ENCODE assay signal across 12 cellular contexts in the genomic region with DNA sequence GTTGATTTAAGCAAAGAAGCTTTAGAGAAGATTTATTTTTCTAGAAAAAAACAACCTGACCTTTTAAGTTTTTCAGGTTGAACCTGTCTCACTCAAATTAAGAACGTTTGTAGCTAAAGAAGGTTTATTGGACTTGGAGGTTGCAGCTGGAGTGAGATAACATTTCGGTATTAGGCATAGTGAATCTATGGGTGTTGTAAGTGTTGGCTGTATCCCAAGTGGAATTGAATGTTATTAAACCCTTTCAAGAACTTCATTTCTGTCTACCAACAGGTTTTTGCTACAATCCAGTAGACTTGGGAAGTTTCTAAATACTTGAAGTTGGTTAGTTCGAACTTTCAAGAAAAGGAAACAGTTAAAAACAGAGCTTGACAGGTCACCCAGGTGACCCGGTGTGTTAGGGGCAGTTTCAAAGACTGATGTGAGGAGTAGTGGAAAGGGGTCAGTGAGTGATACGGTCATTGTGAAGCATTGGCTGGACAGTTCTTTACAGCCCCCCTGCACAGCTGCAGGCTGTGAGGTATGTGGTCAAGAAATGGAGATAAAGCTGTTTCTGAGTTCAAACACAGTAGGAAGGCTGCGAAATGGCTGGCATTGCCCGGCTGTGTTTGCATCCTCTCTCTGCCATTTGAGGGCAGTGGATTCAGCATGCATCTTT. TPM values are rescaled to one million over a fixed set of nuclear protein-coding genes. Genes with fewer than 3 reads are reported as not detected.
DNase-seq lines count a peak whose midpoint lies in the region; TF ChIP-seq lines count a peak whose summit lies in the region.
"Had no signal": no experiment of that assay in that cellular context is flagged by ENCODE, and none has a peak within 500 bp of the region (broad histone marks: within the 10 kb centered on the region; RNA-seq: fewer than 3 reads in every experiment).

No MANE protein-coding gene starts in this region.

- H3F3A ChIP-seq in PC-9 (ENCODE audit: insufficient read depth, low read depth) = peaks cover 7% of the 10 kb centered on the region; the same call in 1 of the 2 replicates

- no peaks in the 10 kb centered on the region for H3K27me3 Mint-ChIP-seq in endodermal cell (ENCODE audit: insufficient read depth)

- H3K27ac Mint-ChIP-seq in endodermal cell = no peak overlapping the region

- no peak for TF ChIP-seq EP300 in sigmoid colon (IDR thresholded peaks at IDR 0.05)

- no peaks in the 10 kb centered on the region for H3K9me2 ChIP-seq in PC-9 (ENCODE audit: insufficient read depth)

- no peaks in the 10 kb centered on the region for H3K9me3 Mint-ChIP-seq in endodermal cell

- H3K4me1 ChIP-seq in PC-9 (replicated peaks; ENCODE audit: insufficient read depth) (peaks cover 19% of the 10 kb centered on the region), endodermal cell (ENCODE audit: control insufficient read depth, insufficient read depth, low read length) (no peaks in the 10 kb centered on the region), sigmoid colon (peaks cover 0 to 40% (median 31%) of the 10 kb centered on the region in 4 donors)

- peak overlapping the region; percentile 83 for H3K4me2 ChIP-seq in PC-9

- H3K27me3 ChIP-seq in PC-9 (ENCODE audit: insufficient read depth, low read depth) (no peaks in the 10 kb centered on the region), endodermal cell (ENCODE audit: control insufficient read depth, insufficient read depth, low read length, poor library complexity, severe bottlenecking) (no peaks in the 10 kb centered on the region), sigmoid colon (no peaks in the 10 kb centered on the region)

- intact Hi-C loops in PC-9 (cut with micrococcal nuclease; ENCODE audit: unreplicated experiment) = no loop called here
- intact Hi-C loops in sigmoid colon (cut with DNase I) = no loop called here

- peaks cover 14% of the 10 kb centered on the region for H3K4me1 Mint-ChIP-seq in endodermal cell

- peak overlapping the region; percentile 81 for H3K4me3 Mint-ChIP-seq in endodermal cell

- TF ChIP-seq CTCF in PC-9 (conservative IDR thresholded peaks at IDR 0.05) (no peak), endodermal cell (conservative IDR thresholded peaks at IDR 0.05) (no peak), sigmoid colon (IDR thresholded peaks at IDR 0.05) (no peak)

- peaks cover 13% of the 10 kb centered on the region; the same call in 1 of the 2 replicates for H4K20me1 ChIP-seq in PC-9 (ENCODE audit: insufficient read depth)

- H3K36me3 Mint-ChIP-seq in endodermal cell (ENCODE audit: low read depth) = peaks cover 6% of the 10 kb centered on the region

- peaks cover 21% of the 10 kb centered on the region for H3K79me2 ChIP-seq in PC-9 (ENCODE audit: low read depth)

- peaks cover 3% of the 10 kb centered on the region; the same call in 1 of the 2 replicates for H3K36me3 ChIP-seq in PC-9 (ENCODE audit: low read depth)
- H3K36me3 ChIP-seq in endodermal cell (ENCODE audit: control insufficient read depth, insufficient read depth, low read length) = no peaks in the 10 kb centered on the region
- no peaks in the 10 kb centered on the region for H3K36me3 ChIP-seq in sigmoid colon

- H3K9ac ChIP-seq in endodermal cell (ENCODE audit: extremely low read depth, low read length, poor library complexity, severe bottlenecking) = no peak overlapping the region

- CTCF ChIA-PET in PC-9 (lab: Charles Lee) = no interaction called here

- POLR2A ChIA-PET in PC-9 (lab: Charles Lee; ENCODE audit: unreplicated experiment) = interaction anchor here (0.6 to 0.7 kb wide), 2 partner anchors 58 to 131 kb away, joined by 7 to 33 read pairs; a partner anchor contains a TSS

- H2AFZ ChIP-seq in PC-9 = peak overlapping the region; percentile 91; the same call in 1 of the 2 replicates

- H3K4me3 ChIP-seq in PC-9 = peak overlapping the region; percentile 78; the same call in 1 of the 2 replicates
- no peak overlapping the region for H3K4me3 ChIP-seq in endodermal cell (ENCODE audit: low read length)
- H3K4me3 ChIP-seq in sigmoid colon = peak overlapping the region in 1 of 4 donors; percentile 87

- DNase-seq in DMS 273 (lab: John Stamatoyannopoulos, UW; ENCODE audit: unreplicated experiment) (peak; percentile 39), DMS 273 treated with DMSO at 0.1 percent for 48 hours (lab: John Stamatoyannopoulos, UW) (no peak), PC-9 (no peak), endodermal cell (no peak), sigmoid colon (no peak), RKO (ENCODE audit: low spot score) (no peak), DMS53 (lab: John Stamatoyannopoulos, UW) (no peak), HT-29 (ENCODE audit: low spot score) (no peak)
- DNase-seq: kidney, NCI-H187 treated with DMSO at 0.1 percent for 48 hours had no signal

- WGBS in endodermal cell (ENCODE audit: insufficient coverage in 1 of 2, insufficient read length in 1 of 2), 2 experiments = 87 to 90% methylated on average over 5 to 7 of the region's 7 CpGs
- WGBS in sigmoid colon, 2 donors = 39 to 64% methylated on average over 7 of the region's 7 CpGs

- no peaks in the 10 kb centered on the region for H3K9me3 ChIP-seq in PC-9 (ENCODE audit: insufficient read depth, low read depth)
- H3K9me3 ChIP-seq in endodermal cell (ENCODE audit: control insufficient read depth, low read length) = no peaks in the 10 kb centered on the region
- no peaks in the 10 kb centered on the region for H3K9me3 ChIP-seq in sigmoid colon

- BruUV-seq in PC-9 (replicated peaks; lab: Mats Ljungman, UMichigan) = no TSS peak

- TF ChIP-seq POLR2A in sigmoid colon (IDR thresholded peaks at IDR 0.05) = no peak

- H3K27ac ChIP-seq in PC-9 = peak overlapping the region; percentile 70; the same call in 1 of the 2 replicates
- H3K27ac ChIP-seq in endodermal cell (ENCODE audit: low read depth, low read length) = no peak overlapping the region
- peak overlapping the region; percentile 89 to 99 (median 94) for H3K27ac ChIP-seq in sigmoid colon

RNA-seq across cellular contexts. Expression of a gene that starts 2.5 kb away (rescaled TPM):
- total RNA-seq in PC-9 (2021) (12.3 and 15.1 TPM in 2 replicates), endodermal cell (10 to 100 TPM; 16.7 to 21.9 TPM), sigmoid colon (10 to 100 TPM; 16.6 to 39.6 (median 27.7) TPM)
- polyA plus RNA-seq in endodermal cell (2013, experiment 1 of 2) = 28.6 TPM
- 21.4 TPM for polyA plus RNA-seq in endodermal cell (2013, experiment 2 of 2)
- 10 to 100 TPM; 30.6 to 35.9 (median 35.4) TPM for polyA plus RNA-seq in sigmoid colon
- total RNA-seq in HT-29 (2014; rRNA removed; shearing (Covaris generic)) = 34.5 and 38.7 TPM in 2 replicates

RNA-seq across cellular contexts. Expression of a gene that starts 26.0 kb away (rescaled TPM):
- total RNA-seq in PC-9 (2021) (not detected in 2 replicates), endodermal cell (under 1 TPM; 0.35 to 0.40 TPM), sigmoid colon (1 to 10 TPM in 2 of 4 donors, under 1 TPM in 2; 0.66 to 3.5 (median 1.9) TPM)
- 0.11 TPM for polyA plus RNA-seq in endodermal cell (2013, experiment 1 of 2)
- not detected for polyA plus RNA-seq in endodermal cell (2013, experiment 2 of 2)
- under 1 TPM in 2 of 3 donors, not detected in 1; under 0.01 to 0.71 TPM for polyA plus RNA-seq in sigmoid colon
- total RNA-seq in HT-29 (2014; rRNA removed; shearing (Covaris generic)) = not detected in 2 replicates
- total RNA-seq: A172; T-helper 2 cell treated with Interferon-gamma antibody and Interleukin-4, amounts not matched to agents 100 ng/mL and 5 ng/mL, for 36 hours had no signal

RNA-seq across cellular contexts. Expression of a gene that starts 33.5 kb away (rescaled TPM):
- 8.5 and 12.9 TPM in 2 replicates for total RNA-seq in PC-9 (2021)
- 10 to 100 TPM; 11.6 to 14.9 TPM for total RNA-seq in endodermal cell
- 7.7 TPM for polyA plus RNA-seq in endodermal cell (2013, experiment 1 of 2)
- polyA plus RNA-seq in endodermal cell (2013, experiment 2 of 2) = 6.8 TPM
- 10 to 100 TPM; 13.6 to 18.5 (median 17.4) TPM for total RNA-seq in sigmoid colon
- 1 to 10 TPM; 4.6 to 7.8 (median 4.8) TPM for polyA plus RNA-seq in sigmoid colon
- total RNA-seq in HT-29 (2014; rRNA removed; shearing (Covaris generic)) = 3.6 and 3.9 TPM in 2 replicates
